32 cellular contexts compared by ENCODE assay signal in genomic region chr1:14869197-14869596, GRCh38.
DNase-seq lines count a peak whose midpoint lies in the region; ATAC-seq, FAIRE-seq and TF ChIP-seq lines count a peak whose summit lies in the region.
"Had no signal": no experiment of that assay in that cellular context is flagged by ENCODE, and none has a peak within 500 bp of the region (broad histone marks: within the 10 kb centered on the region; RNA-seq: fewer than 3 reads in every experiment).

No MANE protein-coding gene starts in this region.

- H3K9ac ChIP-seq in PC-3 (ENCODE audit: low read length), result no peak overlapping the region
- H3K9ac ChIP-seq: neural progenitor cell had no signal

- H3K27me3 Mint-ChIP-seq in glutamatergic neuron (ENCODE audit: unreplicated experiment), result peaks cover 10% of the 10 kb centered on the region

- FAIRE-seq in H54 (lab: Jason Lieb, UNC), result no peak
- FAIRE-seq: A549, colon, GM12891, pancreas had no signal

- CTCF ChIA-PET in PC-3 (lab: Charles Lee), result no interaction called here

- no peak overlapping the region for H3K4me2 ChIP-seq in PC-3 (ENCODE audit: low read length)
- H3K4me2 ChIP-seq: A549, neural progenitor cell had no signal

- peaks cover 7% of the 10 kb centered on the region; the same call in 1 of the 2 replicates for H3K4me1 ChIP-seq in PC-3 (ENCODE audit: insufficient read depth, low read length)
- H3K4me1 ChIP-seq: A549, adrenal gland, breast epithelium, neural progenitor cell, pancreas, upper lobe of right lung had no signal

- no peaks in the 10 kb centered on the region for H3K9me3 ChIP-seq in PC-3 (ENCODE audit: low read length)
- H3K9me3 ChIP-seq: A549, adrenal gland, breast epithelium, pancreas, upper lobe of right lung had no signal

- ATAC-seq in PC-3, result peak; percentile 45; the same call in 1 of the 2 replicates
- no peak for ATAC-seq in HG03139 (IDR thresholded peaks at IDR 0.05; ENCODE audit: unreplicated experiment)
- ATAC-seq: A549; activated CD4-positive, CD25-positive, alpha-beta regulatory T cell treated with anti-CD3 and anti-CD28 coated beads, Interleukin-2, amount 50 U/mL, for 24 hours; CD8-positive, alpha-beta T cell; left ventricle myocardium superior; pancreas; stimulated activated naive B cell treated with anti-CD40 and anti-IgM and Interleukin-4, amounts not matched to agents 10 μg/mL and 1 μg/mL and 100 μg/mL, for 72 hours; upper lobe of right lung had no signal

- intact Hi-C loops in PC-3 (cut with micrococcal nuclease), result no loop called here

- no peaks in the 10 kb centered on the region for H3K9me3 Mint-ChIP-seq in glutamatergic neuron (ENCODE audit: unreplicated experiment)
- H3K9me3 Mint-ChIP-seq: activated naive CD4-positive, alpha-beta T cell treated with anti-CD3 and anti-CD28 coated beads for 36 hours; activated T-helper 1 cell treated with anti-CD3 and anti-CD28 coated beads, Interleukin-12 subunit alpha, Interleukin-12 subunit beta, Interleukin-2, Interleukin-4 antibody, amounts not matched to agents 30 ng/mL and 10 ng/mL and 1 ng/mL, durations not matched to agents 14 hours and 24 hours and 36 hours; CD8-positive, alpha-beta T cell; H9; neural progenitor cell; stimulated activated naive B cell treated with anti-CD40 and anti-IgM and Interleukin-4, amounts not matched to agents 10 μg/mL and 1 μg/mL and 100 μg/mL, for 72 hours had no signal

- no peaks in the 10 kb centered on the region for H3F3A ChIP-seq in PC-3 (ENCODE audit: low read length, unreplicated experiment)

- no TSS peak for BruUV-seq in PC-3 (replicated peaks; lab: Mats Ljungman, UMichigan)

- no peak overlapping the region for H3K27ac ChIP-seq in PC-3 (ENCODE audit: low read length)
- H3K27ac ChIP-seq: A549, adrenal gland, breast epithelium, epithelial cell of prostate, neural progenitor cell, pancreas, skin epidermis, upper lobe of right lung had no signal

- POLR2A ChIA-PET in PC-3 (lab: Charles Lee; ENCODE audit: unreplicated experiment), result no interaction called here

- no peak overlapping the region for H3K4me3 Mint-ChIP-seq in glutamatergic neuron (ENCODE audit: unreplicated experiment)
- H3K4me3 Mint-ChIP-seq: activated naive CD4-positive, alpha-beta T cell treated with anti-CD3 and anti-CD28 coated beads for 36 hours; activated T-helper 1 cell treated with anti-CD3 and anti-CD28 coated beads, Interleukin-12 subunit alpha, Interleukin-12 subunit beta, Interleukin-2, Interleukin-4 antibody, amounts not matched to agents 30 ng/mL and 10 ng/mL and 1 ng/mL, durations not matched to agents 14 hours and 24 hours and 36 hours; CD8-positive, alpha-beta T cell; H9; neural progenitor cell; stimulated activated naive B cell treated with anti-CD40 and anti-IgM and Interleukin-4, amounts not matched to agents 10 μg/mL and 1 μg/mL and 100 μg/mL, for 72 hours had no signal

- no peak overlapping the region for H2AFZ ChIP-seq in PC-3 (ENCODE audit: low read length)
- H2AFZ ChIP-seq: neural progenitor cell had no signal

- TF ChIP-seq CTCF in PC-3 (conservative IDR thresholded peaks at IDR 0.05; ENCODE audit: low read depth, low read length) (no peak), glutamatergic neuron (IDR thresholded peaks at IDR 0.05; ENCODE audit: partially characterized antibody, unreplicated experiment) (no peak)

- peak; percentile 39 for DNase-seq in AG08395 (ENCODE audit: low spot score)
- peak; percentile 10 for DNase-seq in H54 (ENCODE audit: insufficient read length, low spot score)
- peak; percentile 35 for DNase-seq in PC-3
- DNase-seq in glutamatergic neuron, result no peak
- no peak for DNase-seq in T-helper 2 cell
- no peak for DNase-seq in effector CD4-positive, alpha-beta T cell
- no peak for DNase-seq in GM19240 (ENCODE audit: insufficient read length, low spot score)
- DNase-seq: activated CD4-positive, alpha-beta T cell treated with anti-CD3 and anti-CD28 coated beads, Interleukin-2, amount 50 U/mL, for 4 hours; activated naive CD4-positive, alpha-beta T cell treated with anti-CD3 and anti-CD28 coated beads for 36 hours; adrenal gland; CD8-positive, alpha-beta T cell; effector memory CD4-positive, alpha-beta T cell; H9; islet precursor cell; left ventricle myocardium superior; NCI-H1092; NCI-H2029; NCI-H526; pancreas; SHP77 treated with DMSO at 0.1 percent for 48 hours; stimulated activated naive B cell treated with anti-CD40 and anti-IgM and Interleukin-4, amounts not matched to agents 10 μg/mL and 1 μg/mL and 100 μg/mL, for 72 hours; upper lobe of right lung had no signal

- H4K20me1 ChIP-seq in PC-3 (ENCODE audit: low read length), result no peaks in the 10 kb centered on the region

- TF ChIP-seq POLR2A in H54 (IDR thresholded peaks at IDR 0.05; ENCODE audit: low read depth, low read length), result no peak

- no peak overlapping the region for H3K4me3 ChIP-seq in PC-3 (ENCODE audit: low read length)
- H3K4me3 ChIP-seq: A549, adrenal gland, breast epithelium, neural progenitor cell, pancreas, skin epidermis, upper lobe of right lung had no signal

- peak overlapping the region; percentile 43 for H3K27ac Mint-ChIP-seq in glutamatergic neuron (ENCODE audit: unreplicated experiment)
- H3K27ac Mint-ChIP-seq: activated naive CD4-positive, alpha-beta T cell treated with anti-CD3 and anti-CD28 coated beads for 36 hours; activated T-helper 1 cell treated with anti-CD3 and anti-CD28 coated beads, Interleukin-12 subunit alpha, Interleukin-12 subunit beta, Interleukin-2, Interleukin-4 antibody, amounts not matched to agents 30 ng/mL and 10 ng/mL and 1 ng/mL, durations not matched to agents 14 hours and 24 hours and 36 hours; CD8-positive, alpha-beta T cell; neural progenitor cell; stimulated activated naive B cell treated with anti-CD40 and anti-IgM and Interleukin-4, amounts not matched to agents 10 μg/mL and 1 μg/mL and 100 μg/mL, for 72 hours had no signal

- peaks cover 25% of the 10 kb centered on the region for H3K27me3 ChIP-seq in PC-3 (ENCODE audit: low read length)
- H3K27me3 ChIP-seq: adrenal gland, breast epithelium, neural progenitor cell, pancreas, upper lobe of right lung had no signal

- no peaks in the 10 kb centered on the region for H3K9me2 ChIP-seq in PC-3 (replicated peaks; ENCODE audit: low read length)

- H3K36me3 Mint-ChIP-seq in glutamatergic neuron (ENCODE audit: unreplicated experiment), result no peaks in the 10 kb centered on the region
- H3K36me3 Mint-ChIP-seq: CD8-positive, alpha-beta T cell; neural progenitor cell; stimulated activated naive B cell treated with anti-CD40 and anti-IgM and Interleukin-4, amounts not matched to agents 10 μg/mL and 1 μg/mL and 100 μg/mL, for 72 hours had no signal

- H3K36me3 ChIP-seq in PC-3 (ENCODE audit: low read depth, low read length), result no peaks in the 10 kb centered on the region
- H3K36me3 ChIP-seq: adrenal gland, breast epithelium, neural progenitor cell, pancreas, upper lobe of right lung had no signal

- H3K79me2 ChIP-seq in PC-3 (ENCODE audit: low read length), result no peaks in the 10 kb centered on the region

- H3K4me1 Mint-ChIP-seq in glutamatergic neuron (ENCODE audit: low read depth, unreplicated experiment), result peaks cover 24% of the 10 kb centered on the region
- H3K4me1 Mint-ChIP-seq: stimulated activated naive B cell treated with anti-CD40 and anti-IgM and Interleukin-4, amounts not matched to agents 10 μg/mL and 1 μg/mL and 100 μg/mL, for 72 hours had no signal

Comparison
In these comparisons a context has a peak if more than half of its experiments do, and no peak if none do; other contexts are left out.
1. DNase-seq: peak in AG08395 (single experiment), H54 (single experiment) and PC-3 (single experiment); none in glutamatergic neuron (single experiment), T-helper 2 cell (0 of 5), effector CD4-positive, alpha-beta T cell (single experiment) and GM19240 (single experiment).